In the genomic region with DNA sequence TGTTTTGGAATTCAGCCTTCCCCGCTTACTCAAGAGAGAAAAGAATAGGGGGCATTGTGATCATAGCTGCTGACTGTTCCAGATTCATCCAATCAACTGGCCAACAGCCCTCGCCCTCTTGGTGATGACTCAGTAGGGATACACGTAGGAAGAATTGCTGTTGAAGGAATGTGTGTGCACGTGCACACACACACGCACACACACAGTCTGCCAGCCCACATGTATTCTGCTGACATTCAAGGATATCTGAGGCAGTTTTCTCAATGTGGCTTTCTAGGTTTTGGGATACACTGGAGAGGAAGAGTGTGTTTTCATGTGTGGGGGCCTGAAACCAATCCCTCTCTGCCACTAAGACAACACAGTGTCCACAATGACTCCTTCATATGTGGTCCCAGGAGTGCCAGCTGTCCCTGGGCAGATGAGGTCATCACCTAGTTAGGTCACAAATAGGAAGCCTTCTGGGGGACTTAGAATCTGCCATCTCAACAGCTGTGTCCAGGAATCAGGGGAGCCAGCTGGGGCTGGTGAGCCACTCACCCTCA, we compare ENCODE assay signal across 12 cellular contexts.
DNase-seq lines count a peak whose midpoint lies in the region; ATAC-seq and TF ChIP-seq lines count a peak whose summit lies in the region.
"Had no signal": no experiment of that assay in that cellular context is flagged by ENCODE, and none has a peak within 500 bp of the region (broad histone marks: within the 10 kb centered on the region; RNA-seq: fewer than 3 reads in every experiment).

No MANE protein-coding gene starts in this region.

- no peak for TF ChIP-seq CTCF in astrocyte of the spinal cord (IDR thresholded peaks at IDR 0.05; ENCODE audit: low read depth, low read length)
- TF ChIP-seq CTCF in kidney epithelial cell (IDR thresholded peaks at IDR 0.05; ENCODE audit: insufficient read depth, low read length, poor library complexity, severe bottlenecking), result no peak

- no peak overlapping the region for H3K4me3 ChIP-seq in astrocyte of the spinal cord (ENCODE audit: low read depth, low read length)
- no peak overlapping the region for H3K4me3 ChIP-seq in kidney epithelial cell (ENCODE audit: low read depth, low read length)

- in situ Hi-C loops in astrocyte of the spinal cord (cut with HindIII; ENCODE audit: low sequenced_read_pairs), result no loop called here

- no peaks in the 10 kb centered on the region for H3K27me3 ChIP-seq in kidney epithelial cell (ENCODE audit: control insufficient read depth, insufficient read depth, low read length)

- ATAC-seq in GM18870 (IDR thresholded peaks at IDR 0.05; ENCODE audit: unreplicated experiment) (no peak), GM19463 (IDR thresholded peaks at IDR 0.05; ENCODE audit: unreplicated experiment) (no peak)

- no peaks in the 10 kb centered on the region for H3K36me3 ChIP-seq in kidney epithelial cell (ENCODE audit: control insufficient read depth, insufficient read depth, low read length)

- DNase-seq in NCI-H82 (lab: John Stamatoyannopoulos, UW) (peak; percentile 62), NCI-H82 treated with DMSO at 0.1 percent for 48 hours (lab: John Stamatoyannopoulos, UW; ENCODE audit: unreplicated experiment) (no peak), astrocyte of the spinal cord (ENCODE audit: low read depth, low spot score) (peak; percentile 87), kidney epithelial cell (ENCODE audit: low read depth) (peak; percentile 70), DMS79 (lab: John Stamatoyannopoulos, UW) (no peak), HPDE6-E6E7 (ENCODE audit: extremely low spot score) (no peak)
- DNase-seq: activated B cell treated with CpG ODN at 0.5 μM for 24 hours, cerebellar nuclear complex, H7, NCI-H1105 treated with DMSO at 0.1 percent for 48 hours had no signal

Comparison
In these comparisons a context has a peak if more than half of its experiments do, and no peak if none do; other contexts are left out.
1. DNase-seq: peak in NCI-H82 (single experiment), astrocyte of the spinal cord (single experiment) and kidney epithelial cell (single experiment); none in NCI-H82 treated with DMSO at 0.1 percent for 48 hours (single experiment), DMS79 (single experiment) and HPDE6-E6E7 (single experiment).